In genomic region chr1:9724706-9725476, GRCh38 we compare ENCODE assay signal across 1 cellular context.
TF ChIP-seq lines count a peak whose summit lies in the region.

No MANE protein-coding gene starts in this region.

TF ChIP-seq in HepG2, 621 proteins besides CTCF, POLR2A, EP300 and RAD21 (continued from another document and continues in another):
- TF ChIP-seq NAIF1 (CRISPR knock-in tag; IDR thresholded peaks at IDR 0.05; ENCODE audit: borderline replicate concordance) (no peak), ZNF556 (CRISPR knock-in tag; IDR thresholded peaks at IDR 0.05; ENCODE audit: borderline replicate concordance) (no peak), E2F1 (CRISPR knock-in tag; IDR thresholded peaks at IDR 0.05) (no peak), KDM2A (CRISPR knock-in tag; IDR thresholded peaks at IDR 0.05; ENCODE audit: borderline replicate concordance, low read depth) (peak; percentile 58; the same call in 1 of the 2 replicates), TCF7 (IDR thresholded peaks at IDR 0.05; ENCODE audit: low read depth) (no peak), SRF (IDR thresholded peaks at IDR 0.05; ENCODE audit: low read depth, low read length) (no peak), PAXIP1 (CRISPR knock-in tag; conservative IDR thresholded peaks at IDR 0.05) (no peak), ZNF326 (CRISPR knock-in tag; IDR thresholded peaks at IDR 0.05; ENCODE audit: borderline replicate concordance) (no peak), KLF15 (CRISPR knock-in tag; IDR thresholded peaks at IDR 0.05; ENCODE audit: borderline replicate concordance) (no peak), ARNTL (CRISPR knock-in tag; IDR thresholded peaks at IDR 0.05) (no peak), ZNF296 (CRISPR knock-in tag; conservative IDR thresholded peaks at IDR 0.05) (no peak), ZBTB43 (CRISPR knock-in tag; conservative IDR thresholded peaks at IDR 0.05) (no peak), ZFYVE20 (CRISPR knock-in tag; IDR thresholded peaks at IDR 0.05; ENCODE audit: borderline replicate concordance, low read depth) (no peak), GPN1 (CRISPR knock-in tag; IDR thresholded peaks at IDR 0.05; ENCODE audit: borderline replicate concordance) (no peak), ZMYM3 (CRISPR knock-in tag; IDR thresholded peaks at IDR 0.05) (no peak), FOXA1 (IDR thresholded peaks at IDR 0.05) (no peak), FOXA1 (CRISPR knock-in tag; IDR thresholded peaks at IDR 0.05) (no peak), HNRNPH1 (optimal IDR thresholded peaks at IDR 0.05; ENCODE audit: low read depth, low read length) (no peak), ZNF572 (CRISPR knock-in tag; IDR thresholded peaks at IDR 0.05) (no peak), MEIS1 (CRISPR knock-in tag; IDR thresholded peaks at IDR 0.05; ENCODE audit: borderline replicate concordance) (no peak), ZNF687 (CRISPR knock-in tag; IDR thresholded peaks at IDR 0.05) (peak; percentile 58), GATAD2A (CRISPR knock-in tag; IDR thresholded peaks at IDR 0.05) (0 out of 2 replicates have a peak, but pooled peaks have one; percentile 27), RXRB (CRISPR knock-in tag; IDR thresholded peaks at IDR 0.05; ENCODE audit: borderline replicate concordance) (no peak), GMEB1 (CRISPR knock-in tag; IDR thresholded peaks at IDR 0.05; ENCODE audit: borderline replicate concordance) (no peak), TGIF2 (CRISPR knock-in tag; IDR thresholded peaks at IDR 0.05) (no peak), ZNF672 (CRISPR knock-in tag; IDR thresholded peaks at IDR 0.05) (no peak), SMC3 (IDR thresholded peaks at IDR 0.05; ENCODE audit: low read length) (0 out of 2 replicates have a peak, but pooled peaks have one; percentile 23), ZBTB40 (IDR thresholded peaks at IDR 0.05) (no peak), ZBTB40 (CRISPR knock-in tag; IDR thresholded peaks at IDR 0.05) (no peak), HHEX (CRISPR knock-in tag; IDR thresholded peaks at IDR 0.05) (no peak), USF2 (IDR thresholded peaks at IDR 0.05; ENCODE audit: low read depth, low read length) (no peak), USF2 (CRISPR knock-in tag; IDR thresholded peaks at IDR 0.05; ENCODE audit: borderline replicate concordance) (no peak), ZNF749 (CRISPR knock-in tag; IDR thresholded peaks at IDR 0.05; ENCODE audit: borderline replicate concordance) (no peak), ZNF768 (CRISPR knock-in tag; IDR thresholded peaks at IDR 0.05) (0 out of 2 replicates have a peak, but pooled peaks have one; percentile 13), HCFC1 (IDR thresholded peaks at IDR 0.05; ENCODE audit: low read depth, low read length) (no peak), ZNF713 (CRISPR knock-in tag; IDR thresholded peaks at IDR 0.05) (no peak), ZNF75D (CRISPR knock-in tag; IDR thresholded peaks at IDR 0.05; ENCODE audit: borderline replicate concordance) (no peak), MLLT10 (CRISPR knock-in tag; IDR thresholded peaks at IDR 0.05) (no peak)
